Comparison of ENCODE assay signal across 8 cellular contexts in genomic region chr12:52278931-52279682, GRCh38.
DNase-seq lines count a peak whose midpoint lies in the region; ATAC-seq lines count a peak whose summit lies in the region.

No MANE protein-coding gene starts in this region.

- peak; percentile 38 for DNase-seq in GM04504 (ENCODE audit: low read depth)
- DNase-seq in NCI-H510A (lab: John Stamatoyannopoulos, UW): peak; percentile 39
- peak; percentile 79 to 83 for DNase-seq in activated CD4-positive, alpha-beta T cell treated with anti-CD3 and anti-CD28 coated beads, Interleukin-2, amount 50 U/mL, for 48 hours
- DNase-seq in effector CD8-positive, alpha-beta T cell (lab: John Stamatoyannopoulos, UW): peak; percentile 38
- DNase-seq in medulla oblongata (ENCODE audit: extremely low spot score): peak; percentile 79
- DNase-seq in stimulated activated CD8-positive, alpha-beta memory T cell treated with anti-CD3 and anti-CD28 coated beads, Interleukin-12 subunit alpha, Interleukin-12 subunit beta, amount 100 ng/mL, for 1 hour (ENCODE audit: low read depth): peak; percentile 59

- peak; percentile 87 for ATAC-seq in HG02798 (IDR thresholded peaks at IDR 0.05; ENCODE audit: poor library complexity, unreplicated experiment)
- no peak for ATAC-seq in HG03442 (IDR thresholded peaks at IDR 0.05; ENCODE audit: unreplicated experiment)
